In genomic region chr2:133412637-133413164, GRCh38 we compare ENCODE assay signal across 23 cellular contexts.
"Had no signal": no experiment of that assay in that cellular context is flagged by ENCODE, and none has a peak within 500 bp of the region (broad histone marks: within the 10 kb centered on the region; RNA-seq: fewer than 3 reads in every experiment).

No MANE protein-coding gene starts in this region.

- H3K4me1 Mint-ChIP-seq: mesothelial cell of epicardium; naive thymus-derived CD4-positive, alpha-beta T cell; stimulated activated memory B cell treated with anti-CD40 and anti-IgM and Interleukin-4, amounts not matched to agents 10 μg/mL and 1 μg/mL and 100 μg/mL, for 72 hours; stimulated activated naive CD8-positive, alpha-beta T cell treated with anti-CD3 and anti-CD28 coated beads, Interleukin-15, amount 100 ng/mL, for 72 hours had no signal

- H3K27me3 ChIP-seq: ovary, right atrium auricular region, right lobe of liver, tibial nerve, upper lobe of left lung had no signal

- H3K4me3 ChIP-seq: left ventricle myocardium inferior, lung, ovary, right atrium auricular region, right lobe of liver, smooth muscle cell, tibial nerve, upper lobe of left lung had no signal

- H3K36me3 ChIP-seq: left ventricle myocardium inferior, ovary, right atrium auricular region, right lobe of liver, tibial nerve, upper lobe of left lung had no signal

- H3K9me3 Mint-ChIP-seq: mesothelial cell of epicardium; stimulated activated memory B cell treated with anti-CD40 and anti-IgM and Interleukin-4, amounts not matched to agents 10 μg/mL and 1 μg/mL and 100 μg/mL, for 72 hours; stimulated activated naive CD8-positive, alpha-beta T cell treated with anti-CD3 and anti-CD28 coated beads, Interleukin-15, amount 100 ng/mL, for 72 hours had no signal

- H3K27ac ChIP-seq: left ventricle myocardium inferior, ovary, right atrium auricular region, right lobe of liver, tibial nerve, upper lobe of left lung had no signal

- H3K36me3 Mint-ChIP-seq: mesothelial cell of epicardium; naive thymus-derived CD4-positive, alpha-beta T cell; natural killer cell treated with Interleukin-12 subunit alpha and Interleukin-12 subunit beta and Interleukin-15 and Interleukin-18, amount 100 ng/mL, for 72 hours; stimulated activated memory B cell treated with anti-CD40 and anti-IgM and Interleukin-4, amounts not matched to agents 10 μg/mL and 1 μg/mL and 100 μg/mL, for 72 hours had no signal

- DNase-seq: hippocampal formation; kidney; left colon; left ventricle myocardium inferior; naive thymus-derived CD4-positive, alpha-beta T cell; ovary; right lobe of liver; stimulated activated CD4-positive, alpha-beta T cell treated with anti-CD3 and anti-CD28 coated beads, Interleukin-1b, Interleukin-23, amount 100 ng/mL, for 48 hours; stimulated activated CD4-positive, alpha-beta T cell treated with anti-CD3 and anti-CD28 coated beads, Interleukin-2, amount 100 ng/mL, for 48 hours; stimulated activated CD4-positive, alpha-beta T cell treated with anti-CD3 and anti-CD28 coated beads, Interleukin-4, amount 100 ng/mL, for 4 hours; stimulated activated CD8-positive, alpha-beta memory T cell treated with anti-CD3 and anti-CD28 coated beads, Interleukin-4, amount 100 ng/mL, for 48 hours; stimulated activated naive CD4-positive, alpha-beta T cell treated with Interleukin-2 at 50 U/mL for 16 hours; stimulated activated naive CD8-positive, alpha-beta T cell treated with anti-CD3 and anti-CD28 coated beads, Interleukin-15, amount 100 ng/mL, for 72 hours; substantia nigra; upper lobe of left lung had no signal

- H3K9me3 ChIP-seq: left ventricle myocardium inferior, ovary, right atrium auricular region, right lobe of liver, tibial nerve, upper lobe of left lung had no signal

- ATAC-seq: left colon; naive thymus-derived CD4-positive, alpha-beta T cell; natural killer cell treated with Interleukin-12 subunit alpha and Interleukin-12 subunit beta and Interleukin-15 and Interleukin-18, amount 100 ng/mL, for 72 hours; right lobe of liver; stimulated activated memory B cell treated with anti-CD40 and anti-IgM and Interleukin-4, amounts not matched to agents 10 μg/mL and 1 μg/mL and 100 μg/mL, for 72 hours; stimulated activated naive CD8-positive, alpha-beta T cell treated with anti-CD3 and anti-CD28 coated beads, Interleukin-15, amount 100 ng/mL, for 72 hours had no signal

- H3K27ac Mint-ChIP-seq: mesothelial cell of epicardium; naive thymus-derived CD4-positive, alpha-beta T cell; natural killer cell treated with Interleukin-12 subunit alpha and Interleukin-12 subunit beta and Interleukin-15 and Interleukin-18, amount 100 ng/mL, for 72 hours; progenitor cell of endocrine pancreas; stimulated activated memory B cell treated with anti-CD40 and anti-IgM and Interleukin-4, amounts not matched to agents 10 μg/mL and 1 μg/mL and 100 μg/mL, for 72 hours; stimulated activated naive CD8-positive, alpha-beta T cell treated with anti-CD3 and anti-CD28 coated beads, Interleukin-15, amount 100 ng/mL, for 72 hours had no signal

- H3K4me2 ChIP-seq: smooth muscle cell had no signal

- H3K4me3 Mint-ChIP-seq: mesothelial cell of epicardium; naive thymus-derived CD4-positive, alpha-beta T cell; natural killer cell treated with Interleukin-12 subunit alpha and Interleukin-12 subunit beta and Interleukin-15 and Interleukin-18, amount 100 ng/mL, for 72 hours; stimulated activated memory B cell treated with anti-CD40 and anti-IgM and Interleukin-4, amounts not matched to agents 10 μg/mL and 1 μg/mL and 100 μg/mL, for 72 hours; stimulated activated naive CD8-positive, alpha-beta T cell treated with anti-CD3 and anti-CD28 coated beads, Interleukin-15, amount 100 ng/mL, for 72 hours had no signal

- H3K27me3 Mint-ChIP-seq: natural killer cell treated with Interleukin-12 subunit alpha and Interleukin-12 subunit beta and Interleukin-15 and Interleukin-18, amount 100 ng/mL, for 72 hours; stimulated activated memory B cell treated with anti-CD40 and anti-IgM and Interleukin-4, amounts not matched to agents 10 μg/mL and 1 μg/mL and 100 μg/mL, for 72 hours; stimulated activated naive CD8-positive, alpha-beta T cell treated with anti-CD3 and anti-CD28 coated beads, Interleukin-15, amount 100 ng/mL, for 72 hours had no signal
